19 cellular contexts compared by ENCODE assay signal in the genomic region with DNA sequence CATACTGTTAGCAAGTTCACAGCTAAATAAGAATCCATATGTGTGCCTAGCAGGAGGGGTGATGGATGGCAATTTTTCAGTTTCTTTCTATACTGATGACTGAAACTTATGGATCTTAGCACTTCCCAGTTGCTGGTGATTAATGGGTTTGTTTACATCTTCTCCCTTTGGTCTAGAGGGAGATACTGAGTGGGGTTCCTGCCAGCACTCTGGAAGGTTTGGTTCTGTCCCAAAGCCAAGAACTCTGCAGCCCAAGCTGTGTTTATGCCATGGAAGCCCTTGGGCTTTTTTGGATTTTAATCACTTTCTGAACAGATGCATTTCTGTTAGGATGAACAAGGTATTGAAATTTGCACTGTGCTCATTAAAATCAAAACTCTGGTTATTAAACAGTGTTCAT. TPM values are rescaled to one million over a fixed set of nuclear protein-coding genes. Genes with fewer than 3 reads are reported as not detected.
A peak's percentile ranks its signal among the peaks of the same experiment; 100 is the strongest.
DNase-seq lines count a peak whose midpoint lies in the region; ATAC-seq and TF ChIP-seq lines count a peak whose summit lies in the region.
"Had no signal": no experiment of that assay in that cellular context is flagged by ENCODE, and none has a peak within 500 bp of the region (broad histone marks: within the 10 kb centered on the region; RNA-seq: fewer than 3 reads in every experiment).

No MANE protein-coding gene starts in this region.

- H3K27me3 ChIP-seq in MG63, result no peaks in the 10 kb centered on the region
- H3K27me3 ChIP-seq: BLaER1 had no signal

- H3K36me3 ChIP-seq in MG63, result no peaks in the 10 kb centered on the region
- H3K36me3 ChIP-seq: BLaER1 had no signal

- DNase-seq in DMS 273 (lab: John Stamatoyannopoulos, UW; ENCODE audit: unreplicated experiment) (peak; percentile 18), DMS 273 treated with DMSO at 0.1 percent for 48 hours (lab: John Stamatoyannopoulos, UW) (no peak), MG63 (peak; percentile 31), fibroblast of gingiva (ENCODE audit: low read depth) (peak; percentile 36), skeletal muscle cell (ENCODE audit: low read depth) (peak; percentile 9), GM13976 (ENCODE audit: low spot score) (no peak)
- no peak for DNase-seq in stimulated activated naive CD4-positive, alpha-beta T cell (lab: John Stamatoyannopoulos, UW)
- DNase-seq: EL; HCEC 1CT; NCI-H1092; NCI-H146; NCI-H2107; NCI-H2227 treated with DMSO at 0.1 percent for 48 hours; NCI-H526; NK-92 treated with Interleukin-12 subunit alpha and Interleukin-12 subunit beta, amount 100 ng/mL, for 24 hours; SHP77 had no signal

- ATAC-seq in HG02885 (IDR thresholded peaks at IDR 0.05; ENCODE audit: poor library complexity, unreplicated experiment), result no peak
- ATAC-seq: SK-N-SH treated with all-trans-retinoic acid at 6 μM for 48 hours had no signal

- no peaks in the 10 kb centered on the region for H3K9me3 ChIP-seq in MG63

- TF ChIP-seq CTCF in GM13976 (IDR thresholded peaks at IDR 0.05; ENCODE audit: borderline replicate concordance, control extremely low read depth, extremely low read depth, insufficient read depth, missing control alignments), result no peak

- in situ Hi-C loops in GM13976 (cut with MboI; ENCODE audit: low sequenced_read_pairs, unreplicated experiment), result no loop called here

- H3K4me3 ChIP-seq in MG63, result no peak overlapping the region
- H3K4me3 ChIP-seq in skeletal muscle cell (ENCODE audit: low read depth, low read length), result no peak overlapping the region
- H3K4me3 ChIP-seq: BLaER1 had no signal

RNA-seq across cellular contexts. Expression of gene DDIT4L, which starts 43.5 kb away (rescaled TPM):
- total RNA-seq in MG63 (2014; rRNA removed; shearing (Covaris generic); ENCODE audit: low replicate concordance), result 0.07 and 0.44 TPM in 2 replicates

Comparison
In these comparisons a context has a peak if more than half of its experiments do, and no peak if none do; other contexts are left out.
1. DNase-seq: peak in DMS 273 (single experiment), MG63 (single experiment), fibroblast of gingiva (single experiment) and skeletal muscle cell (single experiment); none in DMS 273 treated with DMSO at 0.1 percent for 48 hours (single experiment), GM13976 (single experiment) and stimulated activated naive CD4-positive, alpha-beta T cell (0 of 6).